In genomic region chr16:76265434-76266045, GRCh38 we compare ENCODE assay signal across 7 cellular contexts. TPM values are rescaled to one million over a fixed set of nuclear protein-coding genes. Genes with fewer than 3 reads are reported as not detected.
A peak's percentile ranks its signal among the peaks of the same experiment; 100 is the strongest.
DNase-seq lines count a peak whose midpoint lies in the region; ATAC-seq, FAIRE-seq and TF ChIP-seq lines count a peak whose summit lies in the region.

No MANE protein-coding gene starts in this region.

- H3K79me2 ChIP-seq in SU-DHL-6 (ENCODE audit: insufficient read depth, low read length), result no peaks in the 10 kb centered on the region

- intact Hi-C loops in kidney (cut with DNase I), result no loop called here

- no peaks in the 10 kb centered on the region for H3K9me3 ChIP-seq in SU-DHL-6 (ENCODE audit: insufficient read depth, low read length)
- H3K9me3 ChIP-seq in kidney (ENCODE audit: control insufficient read depth in 1 of 2, low read length in 2 of 2), result no peaks in the 10 kb centered on the region

- no peaks in the 10 kb centered on the region for H3K36me3 ChIP-seq in SU-DHL-6 (ENCODE audit: low read length)
- no peaks in the 10 kb centered on the region for H3K36me3 ChIP-seq in kidney (ENCODE audit: control insufficient read depth in 1 of 2, insufficient read depth in 2 of 2, low read length in 2 of 2)

- ATAC-seq in GM19455 (IDR thresholded peaks at IDR 0.05; ENCODE audit: unreplicated experiment) (peak; percentile 94), HG03469 (IDR thresholded peaks at IDR 0.05; ENCODE audit: unreplicated experiment) (peak; percentile 90)

- no peak for FAIRE-seq in kidney (lab: Jason Lieb, UNC)

- no peak overlapping the region for H2AFZ ChIP-seq in SU-DHL-6 (ENCODE audit: low read depth, low read length, severe bottlenecking)

- H3K9ac ChIP-seq in SU-DHL-6 (ENCODE audit: low read length) (no peak overlapping the region), kidney (ENCODE audit: low read length in 2 of 2) (no peak overlapping the region)

- no peaks in the 10 kb centered on the region for H3K9me2 ChIP-seq in SU-DHL-6 (replicated peaks; ENCODE audit: insufficient read depth, low read length)

- H3K4me3 ChIP-seq in GM12864 (ENCODE audit: low read depth, low read length), result no peak overlapping the region
- H3K4me3 ChIP-seq in SU-DHL-6 (ENCODE audit: insufficient read depth, low read length, poor library complexity, severe bottlenecking), result no peak overlapping the region
- no peak overlapping the region for H3K4me3 ChIP-seq in kidney (ENCODE audit: low read length in 2 of 2)
- H3K4me3 ChIP-seq in foreskin fibroblast (ENCODE audit: low read depth in 1 of 2, low read length in 2 of 2), result no peak overlapping the region

- H3K27ac ChIP-seq in SU-DHL-6 (ENCODE audit: low read depth, low read length), result no peak overlapping the region
- no peak overlapping the region for H3K27ac ChIP-seq in kidney (ENCODE audit: low read depth in 2 of 2, low read length in 2 of 2)

- no peak overlapping the region for H3K4me2 ChIP-seq in SU-DHL-6 (ENCODE audit: low read depth, low read length, poor library complexity, severe bottlenecking)

- TF ChIP-seq CTCF in GM12864 (IDR thresholded peaks at IDR 0.05; ENCODE audit: low read depth, low read length, missing control alignments), result peak; percentile 90
- TF ChIP-seq CTCF in SU-DHL-6 (IDR thresholded peaks at IDR 0.05; ENCODE audit: insufficient read depth, low read length, poor library complexity, severe bottlenecking), result peak; percentile 46
- TF ChIP-seq CTCF in kidney (IDR thresholded peaks at IDR 0.05; ENCODE audit: borderline replicate concordance, extremely low read depth, insufficient read depth), result peak; percentile 21
- TF ChIP-seq CTCF in foreskin fibroblast (IDR thresholded peaks at IDR 0.05; ENCODE audit: low read depth, low read length), result no peak

- H3K4me1 ChIP-seq in kidney (ENCODE audit: control insufficient read depth in 1 of 2, insufficient read depth in 1 of 2, low read depth in 1 of 2, low read length in 2 of 2), result no peaks in the 10 kb centered on the region

- DNase-seq in GM12864 (ENCODE audit: low read depth), result peak; percentile 8
- no peak for DNase-seq in kidney
- DNase-seq in foreskin fibroblast, result no peak
- DNase-seq in NCI-H128 (lab: John Stamatoyannopoulos, UW; ENCODE audit: unreplicated experiment), result no peak

- H3K27me3 ChIP-seq in SU-DHL-6 (ENCODE audit: low read length), result no peaks in the 10 kb centered on the region

- no peaks in the 10 kb centered on the region for H4K20me1 ChIP-seq in SU-DHL-6 (ENCODE audit: low read depth, low read length)

- no peaks in the 10 kb centered on the region for H3F3A ChIP-seq in SU-DHL-6 (ENCODE audit: insufficient read depth)

RNA-seq across cellular contexts. Expression of gene CNTNAP4, which starts 11.7 kb away (rescaled TPM):
- not detected for total RNA-seq in kidney
- not detected for polyA plus RNA-seq in kidney (ENCODE audit: insufficient read depth, low read depth, low replicate concordance)
